Comparison of ENCODE assay signal across 9 cellular contexts in genomic region chr11:2166091-2166851, GRCh38. TPM values are rescaled to one million over a fixed set of nuclear protein-coding genes. Genes with fewer than 3 reads are reported as not detected.
DNase-seq lines count a peak whose midpoint lies in the region; ATAC-seq and TF ChIP-seq lines count a peak whose summit lies in the region.
"Had no signal": no experiment of that assay in that cellular context is flagged by ENCODE, and none has a peak within 500 bp of the region (broad histone marks: within the 10 kb centered on the region; RNA-seq: fewer than 3 reads in every experiment).

No MANE protein-coding gene starts in this region.

- H3K4me3 ChIP-seq in esophagus muscularis mucosa (peak overlapping the region in 3 of 4 donors; percentile 23 to 39 (median 34)), SK-N-SH (ENCODE audit: low read depth in 2 of 2, low read length in 1 of 2) (no peak overlapping the region)

- H3K27me3 ChIP-seq in esophagus muscularis mucosa (peaks cover 0 to 96% (median 7%) of the 10 kb centered on the region in 4 donors), SK-N-SH (ENCODE audit: insufficient read depth) (no peaks in the 10 kb centered on the region)

- H3K36me3 ChIP-seq in esophagus muscularis mucosa (no peaks in the 10 kb centered on the region), SK-N-SH (replicated peaks in 1 of 2; ENCODE audit: control insufficient read depth in 1 of 2, insufficient read depth in 2 of 2, low read length in 1 of 2) (no peaks in the 10 kb centered on the region)

- H3K9me3 ChIP-seq in esophagus muscularis mucosa (no peaks in the 10 kb centered on the region), SK-N-SH (no peaks in the 10 kb centered on the region)

- no peak overlapping the region for H3K27ac ChIP-seq in esophagus muscularis mucosa (replicated peaks in 1 of 4)
- H3K27ac ChIP-seq in SK-N-SH (ENCODE audit: low read depth in 2 of 2, low read length in 1 of 2): no peak overlapping the region

- no peak overlapping the region for H2AFZ ChIP-seq in SK-N-SH (ENCODE audit: low read depth)

- no peak for TF ChIP-seq RAD21 in SK-N-SH (IDR thresholded peaks at IDR 0.05; ENCODE audit: low read length)

- intact Hi-C loops in esophagus muscularis mucosa (cut with DNase I): no loop called here

- TF ChIP-seq EP300 in esophagus muscularis mucosa (IDR thresholded peaks at IDR 0.05): no peak
- TF ChIP-seq EP300 in SK-N-SH (IDR thresholded peaks at IDR 0.05; ENCODE audit: borderline replicate concordance in 1 of 2, low read depth in 1 of 2, low read length in 1 of 2): no peak

- no peaks in the 10 kb centered on the region for H3K27me3 Mint-ChIP-seq in activated CD4-positive, alpha-beta memory T cell treated with anti-CD3 and anti-CD28 coated beads, Interleukin-2, amount 10 ng/mL, durations not matched to agents 7 days and 5 days

- CTCF ChIA-PET in activated CD4-positive, alpha-beta memory T cell treated with anti-CD3 and anti-CD28 coated beads, Interleukin-2, amount 10 ng/mL, durations not matched to agents 7 days and 5 days (lab: Charles Lee): interaction anchor here (0.6 to 2.0 kb wide), 4 partner anchors 14 to 254 kb away, joined by 3 to 5 read pairs (median 4); no protein-coding TSS in a partner anchor
- CTCF ChIA-PET in SK-N-SH (lab: Yijun Ruan, JAX): interaction anchor here (1.4 to 14.7 kb wide), 3 partner anchors 11 to 334 kb away, joined by 5 to 253 read pairs (median 13); partner anchors contain the start of gene INS

- no peak overlapping the region for H3K4me3 Mint-ChIP-seq in activated CD4-positive, alpha-beta memory T cell treated with anti-CD3 and anti-CD28 coated beads, Interleukin-2, amount 10 ng/mL, durations not matched to agents 7 days and 5 days

- TF ChIP-seq POLR2A in esophagus muscularis mucosa (IDR thresholded peaks at IDR 0.05; ENCODE audit: low read depth): no peak

- TF ChIP-seq CTCF in esophagus muscularis mucosa (IDR thresholded peaks at IDR 0.05) (peak; percentile 38 to 55 (median 50)), SK-N-SH (IDR thresholded peaks at IDR 0.05) (no peak)

- no peak for ATAC-seq in GM21381 (IDR thresholded peaks at IDR 0.05; ENCODE audit: unreplicated experiment)

- POLR2A ChIA-PET in activated CD4-positive, alpha-beta memory T cell treated with anti-CD3 and anti-CD28 coated beads, Interleukin-2, amount 10 ng/mL, durations not matched to agents 7 days and 5 days (lab: Charles Lee): no interaction called here
- POLR2A ChIA-PET in SK-N-SH (lab: Yijun Ruan, JAX): no interaction called here

- no peaks in the 10 kb centered on the region for H3K9me3 Mint-ChIP-seq in activated CD4-positive, alpha-beta memory T cell treated with anti-CD3 and anti-CD28 coated beads, Interleukin-2, amount 10 ng/mL, durations not matched to agents 7 days and 5 days

- H3K4me1 Mint-ChIP-seq in activated CD4-positive, alpha-beta memory T cell treated with anti-CD3 and anti-CD28 coated beads, Interleukin-2, amount 10 ng/mL, durations not matched to agents 7 days and 5 days: no peaks in the 10 kb centered on the region

- H3K27ac Mint-ChIP-seq in activated CD4-positive, alpha-beta memory T cell treated with anti-CD3 and anti-CD28 coated beads, Interleukin-2, amount 10 ng/mL, durations not matched to agents 7 days and 5 days: no peak overlapping the region

- H3K9me2 ChIP-seq in SK-N-SH: no peaks in the 10 kb centered on the region

- H3K79me2 ChIP-seq in SK-N-SH (ENCODE audit: insufficient read depth): no peaks in the 10 kb centered on the region

- H4K20me1 ChIP-seq in SK-N-SH (ENCODE audit: insufficient read depth): no peaks in the 10 kb centered on the region

- no peak overlapping the region for H3K4me2 ChIP-seq in SK-N-SH

- H3K4me1 ChIP-seq in esophagus muscularis mucosa (peaks cover 7 to 14% (median 12%) of the 10 kb centered on the region in 4 donors), SK-N-SH (ENCODE audit: control insufficient read depth in 1 of 2, insufficient read depth in 2 of 2, low read depth in 1 of 2, low read length in 1 of 2) (peaks cover 0 to 44% of the 10 kb centered on the region in 2 experiments; a peak in 1 of 4 replicates)

- peak; percentile 35 for DNase-seq in activated gamma-delta T cell treated with Interleukin-2 at 50 U/mL for 16 hours
- no peak for DNase-seq in activated gamma-delta T cell (lab: John Stamatoyannopoulos, UW)
- peak; percentile 42 for DNase-seq in activated CD4-positive, alpha-beta memory T cell treated with anti-CD3 and anti-CD28 coated beads, Interleukin-2, amount 10 ng/mL, durations not matched to agents 7 days and 5 days
- DNase-seq in esophagus muscularis mucosa (ENCODE audit: extremely low spot score): no peak
- DNase-seq in retina: peak; percentile 74
- no peak for DNase-seq in globus pallidus (ENCODE audit: low spot score)
- DNase-seq in SK-N-SH: no peak

- H3K36me3 Mint-ChIP-seq in activated CD4-positive, alpha-beta memory T cell treated with anti-CD3 and anti-CD28 coated beads, Interleukin-2, amount 10 ng/mL, durations not matched to agents 7 days and 5 days (ENCODE audit: low read depth): no peaks in the 10 kb centered on the region

- no peak overlapping the region for H3K9ac ChIP-seq in SK-N-SH

- WGBS in esophagus muscularis mucosa: 20% methylated on average over 4 of the region's 70 CpGs
- 51% methylated on average over 3 of the region's 70 CpGs for WGBS in SK-N-SH (ENCODE audit: low lambda C conversion rate)

- H3F3A ChIP-seq in SK-N-SH (replicated peaks; ENCODE audit: insufficient read depth): no peaks in the 10 kb centered on the region

TF ChIP-seq in SK-N-SH, 30 proteins besides CTCF, POLR2A, EP300 and RAD21 (continues in another document):
- TF ChIP-seq TAF1 (IDR thresholded peaks at IDR 0.05; ENCODE audit: borderline replicate concordance, low read depth, low read length) (no peak), FOSL2 (IDR thresholded peaks at IDR 0.05; ENCODE audit: borderline replicate concordance, low read depth) (no peak), PBX3 (IDR thresholded peaks at IDR 0.05) (no peak)
- TF ChIP-seq, protein P1, sequence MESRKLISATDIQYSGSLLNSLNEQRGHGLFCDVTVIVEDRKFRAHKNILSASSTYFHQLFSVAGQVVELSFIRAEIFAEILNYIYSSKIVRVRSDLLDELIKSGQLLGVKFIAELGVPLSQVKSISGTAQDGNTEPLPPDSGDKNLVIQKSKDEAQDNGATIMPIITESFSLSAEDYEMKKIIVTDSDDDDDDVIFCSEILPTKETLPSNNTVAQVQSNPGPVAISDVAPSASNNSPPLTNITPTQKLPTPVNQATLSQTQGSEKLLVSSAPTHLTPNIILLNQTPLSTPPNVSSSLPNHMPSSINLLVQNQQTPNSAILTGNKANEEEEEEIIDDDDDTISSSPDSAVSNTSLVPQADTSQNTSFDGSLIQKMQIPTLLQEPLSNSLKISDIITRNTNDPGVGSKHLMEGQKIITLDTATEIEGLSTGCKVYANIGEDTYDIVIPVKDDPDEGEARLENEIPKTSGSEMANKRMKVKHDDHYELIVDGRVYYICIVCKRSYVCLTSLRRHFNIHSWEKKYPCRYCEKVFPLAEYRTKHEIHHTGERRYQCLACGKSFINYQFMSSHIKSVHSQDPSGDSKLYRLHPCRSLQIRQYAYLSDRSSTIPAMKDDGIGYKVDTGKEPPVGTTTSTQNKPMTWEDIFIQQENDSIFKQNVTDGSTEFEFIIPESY (IDR thresholded peaks at IDR 0.05; ENCODE audit: borderline replicate concordance, low read depth): no peak

RNA-seq across cellular contexts. Expression of gene INS, which starts 5.3 kb away (rescaled TPM):
- not detected for total RNA-seq in activated CD4-positive, alpha-beta memory T cell treated with anti-CD3 and anti-CD28 coated beads, Interleukin-2, amount 10 ng/mL, durations not matched to agents 7 days and 5 days
- not detected for total RNA-seq in esophagus muscularis mucosa
- polyA plus RNA-seq in SK-N-SH (2012; rRNA removed): not detected in 2 replicates
- not detected in 2 replicates for polyA plus RNA-seq in SK-N-SH (2012; cell fraction: cytosol; rRNA removed)
- polyA plus RNA-seq in SK-N-SH (2012; cell fraction: nucleus; rRNA removed): not detected in 2 replicates
- total RNA-seq: activated CD8-positive, alpha-beta memory T cell treated with anti-CD3 and anti-CD28 coated beads for 36 hours had no signal

RNA-seq across cellular contexts. Expression of gene TH, which starts 5.3 kb away (rescaled TPM):
- total RNA-seq in activated CD4-positive, alpha-beta memory T cell treated with anti-CD3 and anti-CD28 coated beads, Interleukin-2, amount 10 ng/mL, durations not matched to agents 7 days and 5 days: not detected
- total RNA-seq in esophagus muscularis mucosa: 1 to 10 TPM in 1 of 4 donors, not detected in 3; 1.3 TPM
- polyA plus RNA-seq in SK-N-SH (2012; rRNA removed): not detected in 2 replicates
- polyA plus RNA-seq in SK-N-SH (2012; cell fraction: cytosol; rRNA removed): not detected in 2 replicates
- polyA plus RNA-seq in SK-N-SH (2012; cell fraction: nucleus; rRNA removed): not detected in 2 replicates
- total RNA-seq: activated CD8-positive, alpha-beta memory T cell treated with anti-CD3 and anti-CD28 coated beads for 36 hours had no signal

RNA-seq across cellular contexts. Expression of gene IGF2, which starts 27.1 kb away (rescaled TPM):
- total RNA-seq in activated CD4-positive, alpha-beta memory T cell treated with anti-CD3 and anti-CD28 coated beads, Interleukin-2, amount 10 ng/mL, durations not matched to agents 7 days and 5 days: under 1 TPM; 0.70 to 0.76 TPM
- 10 to 100 TPM; 25.5 to 59.6 (median 33.0) TPM for total RNA-seq in esophagus muscularis mucosa
- polyA plus RNA-seq in SK-N-SH (2012; rRNA removed): 0.05 TPM in 1 of 2 replicates, not detected in the other
- polyA plus RNA-seq in SK-N-SH (2012; cell fraction: cytosol; rRNA removed): 0.03 and 0.04 TPM in 2 replicates
- not detected in 2 replicates for polyA plus RNA-seq in SK-N-SH (2012; cell fraction: nucleus; rRNA removed)

Comparison
In these comparisons a context has a peak if more than half of its experiments do, and no peak if none do; other contexts are left out.
1. DNase-seq: peak in activated gamma-delta T cell treated with Interleukin-2 at 50 U/mL for 16 hours (single experiment), activated CD4-positive, alpha-beta memory T cell treated with anti-CD3 and anti-CD28 coated beads, Interleukin-2, amount 10 ng/mL, durations not matched to agents 7 days and 5 days (single experiment) and retina (single experiment); none in activated gamma-delta T cell (single experiment), esophagus muscularis mucosa (single experiment), globus pallidus (single experiment) and SK-N-SH (single experiment).
2. H3K4me3 ChIP-seq: peak in esophagus muscularis mucosa (3 of 4); none in SK-N-SH (0 of 2).
3. RNA of gene IGF2, which starts 27.1 kb away (total RNA-seq): 25.5 to 59.6 TPM in esophagus muscularis mucosa; 0.70 to 0.76 TPM in activated CD4-positive, alpha-beta memory T cell treated with anti-CD3 and anti-CD28 coated beads, Interleukin-2, amount 10 ng/mL, durations not matched to agents 7 days and 5 days; every median in the first group is over 10 times any median in the second.